ENCODE assay signal across 9 cellular contexts in genomic region chrX:37746268-37746931, GRCh38. TPM values are rescaled to one million over a fixed set of nuclear protein-coding genes. Genes with fewer than 3 reads are reported as not detected.
DNase-seq lines count a peak whose midpoint lies in the region; ATAC-seq and TF ChIP-seq lines count a peak whose summit lies in the region.
"Had no signal": no experiment of that assay in that cellular context is flagged by ENCODE, and none has a peak within 500 bp of the region (broad histone marks: within the 10 kb centered on the region; RNA-seq: fewer than 3 reads in every experiment).

No MANE protein-coding gene starts in this region.

- H3K27ac Mint-ChIP-seq in IgD-negative memory B cell = peak overlapping the region; percentile 4 to 72 (median 23)
- H3K27ac Mint-ChIP-seq in central memory CD8-positive, alpha-beta T cell (ENCODE audit: low read depth) = no peak overlapping the region

- H3K36me3 ChIP-seq in H7 (replicated peaks; ENCODE audit: control insufficient read depth, insufficient read depth, low read length) (no peaks in the 10 kb centered on the region), right atrium auricular region (no peaks in the 10 kb centered on the region)

- no peaks in the 10 kb centered on the region for H3K4me1 ChIP-seq in right atrium auricular region

- H3K27me3 ChIP-seq in H7 (ENCODE audit: control insufficient read depth, insufficient read depth, low read length) (no peaks in the 10 kb centered on the region), right atrium auricular region (no peaks in the 10 kb centered on the region)

- no peak overlapping the region for H3K27ac ChIP-seq in right atrium auricular region

- H3K36me3 Mint-ChIP-seq in IgD-negative memory B cell = no peaks in the 10 kb centered on the region
- no peaks in the 10 kb centered on the region for H3K36me3 Mint-ChIP-seq in central memory CD8-positive, alpha-beta T cell (ENCODE audit: insufficient read depth)

- H3K4me1 Mint-ChIP-seq in IgD-negative memory B cell = peaks cover 17 to 25% (median 22%) of the 10 kb centered on the region in 3 donors
- peaks cover 15% of the 10 kb centered on the region for H3K4me1 Mint-ChIP-seq in central memory CD8-positive, alpha-beta T cell

- H3K9me3 ChIP-seq in right atrium auricular region = no peaks in the 10 kb centered on the region

- no peaks in the 10 kb centered on the region for H3K9me3 Mint-ChIP-seq in IgD-negative memory B cell
- H3K9me3 Mint-ChIP-seq in central memory CD8-positive, alpha-beta T cell = no peaks in the 10 kb centered on the region

- peaks cover 2% of the 10 kb centered on the region for H3K27me3 Mint-ChIP-seq in IgD-negative memory B cell
- H3K27me3 Mint-ChIP-seq in central memory CD8-positive, alpha-beta T cell = no peaks in the 10 kb centered on the region

- H3K4me3 Mint-ChIP-seq in IgD-negative memory B cell = peak overlapping the region in 3 of 4 donors; percentile 21 to 76 (median 56)
- no peak overlapping the region for H3K4me3 Mint-ChIP-seq in central memory CD8-positive, alpha-beta T cell

- no peak for TF ChIP-seq CTCF in right atrium auricular region (IDR thresholded peaks at IDR 0.05)

- no peak overlapping the region for H3K4me3 ChIP-seq in H7 (ENCODE audit: insufficient read depth, low read depth, low read length)
- no peak overlapping the region for H3K4me3 ChIP-seq in right atrium auricular region

- ATAC-seq in GM18511 (IDR thresholded peaks at IDR 0.05; ENCODE audit: unreplicated experiment) (peak; percentile 92), GM21717 (IDR thresholded peaks at IDR 0.05; ENCODE audit: unreplicated experiment) (peak; percentile 89)
- peak; percentile 36 for ATAC-seq in central memory CD8-positive, alpha-beta T cell (replicated peaks; ENCODE audit: extremely low read depth, poor library complexity, severe bottlenecking)

- DNase-seq in central memory CD8-positive, alpha-beta T cell (ENCODE audit: low spot score in 2 of 2) = no peak
- DNase-seq in NCI-H128 (lab: John Stamatoyannopoulos, UW; ENCODE audit: unreplicated experiment) = no peak
- no peak for DNase-seq in NAMALWA (ENCODE audit: low spot score)
- no peak for DNase-seq in H7
- DNase-seq in right atrium auricular region (ENCODE audit: low spot score) = no peak

RNA-seq across cellular contexts. Expression of gene CYBB, which starts 33.5 kb away (rescaled TPM):
- polyA plus RNA-seq in IgD-negative memory B cell = 122 TPM
- total RNA-seq in H7 (2014; rRNA removed; shearing (Covaris generic)) = 0.14 TPM in 1 of 2 replicates, not detected in the other
- 10 to 100 TPM in 1 of 2 donors, 1 to 10 TPM in 1; 4.4 to 19.7 TPM for total RNA-seq in right atrium auricular region
- total RNA-seq: endothelial cell of umbilical vein had no signal
- polyA plus RNA-seq: endothelial cell of umbilical vein had no signal

Comparison
In these comparisons a context has a peak if more than half of its experiments do, and no peak if none do; other contexts are left out.
1. ATAC-seq: peak in every context shown above with its lines; median percentile 92 in GM18511; 89 in GM21717; 36 in central memory CD8-positive, alpha-beta T cell.